8 cellular contexts compared by ENCODE assay signal in genomic region chrX:82218361-82218760, GRCh38.
DNase-seq lines count a peak whose midpoint lies in the region; ATAC-seq, FAIRE-seq and TF ChIP-seq lines count a peak whose summit lies in the region.

No MANE protein-coding gene starts in this region.

- H3K36me3 Mint-ChIP-seq in activated T-helper 17 cell treated with anti-CD3 and anti-CD28 coated beads, Interleukin-2, amount 50 U/mL, for 72 hours (ENCODE audit: low read depth), result no peaks in the 10 kb centered on the region

- TF ChIP-seq POLR2A in ovary (IDR thresholded peaks at IDR 0.05), result no peak
- TF ChIP-seq POLR2A in gastroesophageal sphincter (IDR thresholded peaks at IDR 0.05), result no peak

- 2 to 13% (median 7%) methylated on average over 2 of the region's 2 CpGs for WGBS in ovary, 3 donors
- WGBS in gastroesophageal sphincter (ENCODE audit: low coverage in 1 of 2), 2 donors, result 19 to 29% methylated on average over 1 to 2 of the region's 2 CpGs

- H3K27ac ChIP-seq in RWPE2 (ENCODE audit: poor library complexity, severe bottlenecking) (no peak overlapping the region), kidney (ENCODE audit: low read depth in 2 of 2, low read length in 2 of 2) (no peak overlapping the region), ovary (no peak overlapping the region), gastroesophageal sphincter (no peak overlapping the region)

- no peaks in the 10 kb centered on the region for H3K36me3 ChIP-seq in RWPE2 (ENCODE audit: low read depth)
- no peaks in the 10 kb centered on the region for H3K36me3 ChIP-seq in kidney (ENCODE audit: control insufficient read depth in 1 of 2, insufficient read depth in 2 of 2, low read length in 2 of 2)
- H3K36me3 ChIP-seq in ovary, result no peaks in the 10 kb centered on the region
- H3K36me3 ChIP-seq in gastroesophageal sphincter, result no peaks in the 10 kb centered on the region

- no peak overlapping the region for H3K27ac Mint-ChIP-seq in activated T-helper 17 cell treated with anti-CD3 and anti-CD28 coated beads, Interleukin-2, amount 50 U/mL, for 72 hours

- in situ Hi-C loops in ACHN (cut with HindIII; ENCODE audit: low pct_ligation_motif_present, low pct_unique_long_range_greater_than_20kb, low sequenced_read_pairs), result no loop called here

- no peaks in the 10 kb centered on the region for H3K9me3 ChIP-seq in RWPE2 (ENCODE audit: severe bottlenecking)
- no peaks in the 10 kb centered on the region for H3K9me3 ChIP-seq in kidney (ENCODE audit: control insufficient read depth in 1 of 2, low read length in 2 of 2)
- H3K9me3 ChIP-seq in ovary, result no peaks in the 10 kb centered on the region
- no peaks in the 10 kb centered on the region for H3K9me3 ChIP-seq in gastroesophageal sphincter

- no peak overlapping the region for H3K9ac ChIP-seq in kidney (ENCODE audit: low read length in 2 of 2)

- TF ChIP-seq EP300 in ovary (IDR thresholded peaks at IDR 0.05) (no peak), gastroesophageal sphincter (IDR thresholded peaks at IDR 0.05) (no peak)

- H3K9me3 Mint-ChIP-seq in activated T-helper 17 cell treated with anti-CD3 and anti-CD28 coated beads, Interleukin-2, amount 50 U/mL, for 72 hours, result peaks cover 3% of the 10 kb centered on the region

- ATAC-seq in GM18858 (IDR thresholded peaks at IDR 0.05; ENCODE audit: unreplicated experiment) (peak; percentile 98), HG03159 (IDR thresholded peaks at IDR 0.05; ENCODE audit: unreplicated experiment) (peak; percentile 92), RWPE2 (ENCODE audit: low read depth) (no peak), gastroesophageal sphincter (no peak)
- no peak for ATAC-seq in activated T-helper 17 cell treated with anti-CD3 and anti-CD28 coated beads, Interleukin-2, amount 50 U/mL, for 72 hours (replicated peaks)

- DNase-seq in ACHN, result peak; percentile 45
- DNase-seq in RWPE2 (ENCODE audit: low spot score), result no peak
- DNase-seq in kidney, result no peak
- no peak for DNase-seq in ovary

- peak; percentile 65 for FAIRE-seq in kidney (lab: Jason Lieb, UNC)

- intact Hi-C loops in kidney (cut with DNase I) (no loop called here), ovary (cut with DNase I) (no loop called here)

- no peaks in the 10 kb centered on the region for H3K4me1 Mint-ChIP-seq in activated T-helper 17 cell treated with anti-CD3 and anti-CD28 coated beads, Interleukin-2, amount 50 U/mL, for 72 hours

- H3K27me3 ChIP-seq in RWPE2 (ENCODE audit: insufficient read depth, poor library complexity, severe bottlenecking), result no peaks in the 10 kb centered on the region
- H3K27me3 ChIP-seq in ovary, result no peaks in the 10 kb centered on the region
- no peaks in the 10 kb centered on the region for H3K27me3 ChIP-seq in gastroesophageal sphincter

- TF ChIP-seq CTCF in RWPE2 (IDR thresholded peaks at IDR 0.05; ENCODE audit: poor library complexity, severe bottlenecking) (peak; percentile 51), kidney (IDR thresholded peaks at IDR 0.05; ENCODE audit: borderline replicate concordance, extremely low read depth, insufficient read depth) (peak; percentile 28), ovary (IDR thresholded peaks at IDR 0.05) (no peak), gastroesophageal sphincter (IDR thresholded peaks at IDR 0.05) (peak in 1 of 4 experiments; percentile 26)

- no peak overlapping the region for H3K4me3 Mint-ChIP-seq in activated T-helper 17 cell treated with anti-CD3 and anti-CD28 coated beads, Interleukin-2, amount 50 U/mL, for 72 hours

- H3K4me3 ChIP-seq in RWPE2 (ENCODE audit: severe bottlenecking) (no peak overlapping the region), kidney (ENCODE audit: low read length in 2 of 2) (no peak overlapping the region), ovary (no peak overlapping the region), gastroesophageal sphincter (no peak overlapping the region)

- H3K4me1 ChIP-seq in RWPE2 (ENCODE audit: insufficient read depth, poor library complexity, severe bottlenecking) (no peaks in the 10 kb centered on the region), kidney (ENCODE audit: control insufficient read depth in 1 of 2, insufficient read depth in 1 of 2, low read depth in 1 of 2, low read length in 2 of 2) (no peaks in the 10 kb centered on the region), ovary (ENCODE audit: insufficient read depth) (no peaks in the 10 kb centered on the region), gastroesophageal sphincter (no peaks in the 10 kb centered on the region)

- H3K27me3 Mint-ChIP-seq in activated T-helper 17 cell treated with anti-CD3 and anti-CD28 coated beads, Interleukin-2, amount 50 U/mL, for 72 hours, result no peaks in the 10 kb centered on the region

Comparison
In these comparisons a context has a peak if more than half of its experiments do, and no peak if none do; other contexts are left out.
1. ATAC-seq: peak in GM18858 (single experiment) and HG03159 (single experiment); none in RWPE2 (single experiment), gastroesophageal sphincter (single experiment) and activated T-helper 17 cell treated with anti-CD3 and anti-CD28 coated beads, Interleukin-2, amount 50 U/mL, for 72 hours (single experiment).
2. CTCF ChIP-seq: peak in RWPE2 (single experiment) and kidney (single experiment); none in ovary (0 of 3).